ENCODE assay signal across 1 cellular context in genomic region chr1:28136636-28137613, GRCh38.
TF ChIP-seq lines count a peak whose summit lies in the region.

No MANE protein-coding gene starts in this region.

TF ChIP-seq in SK-N-SH treated with all-trans-retinoic acid at 6 μM for 48 hours, 23 proteins besides CTCF, POLR2A, EP300 and RAD21 (continued from another document):
- TF ChIP-seq POU6F1 (CRISPR knock-in tag; IDR thresholded peaks at IDR 0.05; ENCODE audit: borderline replicate concordance, low read depth) (no peak), CSRNP3 (CRISPR knock-in tag; IDR thresholded peaks at IDR 0.05) (no peak), PATZ1 (CRISPR knock-in tag; IDR thresholded peaks at IDR 0.05; ENCODE audit: borderline replicate concordance) (no peak; the same call in 1 of the 2 replicates), RARB (CRISPR knock-in tag; IDR thresholded peaks at IDR 0.05) (no peak), GLIS3 (CRISPR knock-in tag; IDR thresholded peaks at IDR 0.05) (no peak), ZNF8 (CRISPR knock-in tag; IDR thresholded peaks at IDR 0.05) (no peak), ISL1 (CRISPR knock-in tag; IDR thresholded peaks at IDR 0.05) (no peak)
